ENCODE assay signal across 8 cellular contexts in genomic region chr9:35603986-35604577, GRCh38. TPM values are rescaled to one million over a fixed set of nuclear protein-coding genes. Genes with fewer than 3 reads are reported as not detected.
A peak's percentile ranks its signal among the peaks of the same experiment; 100 is the strongest.
DNase-seq lines count a peak whose midpoint lies in the region; ATAC-seq and TF ChIP-seq lines count a peak whose summit lies in the region.

No MANE protein-coding gene starts in this region.

- peaks cover 7 to 14% of the 10 kb centered on the region in 2 experiments for H3K36me3 ChIP-seq in SK-N-SH (replicated peaks in 1 of 2; ENCODE audit: control insufficient read depth in 1 of 2, insufficient read depth in 2 of 2, low read length in 1 of 2)
- peaks cover 18% of the 10 kb centered on the region for H3K36me3 ChIP-seq in thoracic aorta

- peaks cover 20% of the 10 kb centered on the region for H3F3A ChIP-seq in SK-N-SH (replicated peaks; ENCODE audit: insufficient read depth)

- H3K4me1 ChIP-seq in SK-N-SH (ENCODE audit: control insufficient read depth in 1 of 2, insufficient read depth in 2 of 2, low read depth in 1 of 2, low read length in 1 of 2) (peaks cover 14 to 21% of the 10 kb centered on the region in 2 experiments; a peak in 1 of 4 replicates), thoracic aorta (ENCODE audit: control insufficient read depth in 1 of 2, low read depth in 2 of 2) (peaks cover 19 to 43% of the 10 kb centered on the region in 2 donors)

- ATAC-seq in HG02588 (IDR thresholded peaks at IDR 0.05; ENCODE audit: unreplicated experiment), result peak; percentile 84
- peak; percentile 97 for ATAC-seq in omental fat pad (ENCODE audit: low FRiP score)
- ATAC-seq in thoracic aorta (ENCODE audit: insufficient number of reproducible peaks, low FRiP score, low read depth), result peak; percentile 91

- H3K27ac ChIP-seq in SK-N-SH (ENCODE audit: low read depth in 2 of 2, low read length in 1 of 2) (peak overlapping the region; percentile 77 to 93), thoracic aorta (peak overlapping the region; percentile 91 to 94)

- peaks cover 3% of the 10 kb centered on the region for H3K36me3 Mint-ChIP-seq in activated naive CD8-positive, alpha-beta T cell

- CTCF ChIA-PET in SK-N-SH (lab: Yijun Ruan, JAX), result interaction anchor here (0.6 to 2.0 kb wide), 31 partner anchors 9 to 513 kb away, joined by 3 to 10 read pairs (median 3); partner anchors contain the start of genes ARHGEF39, CCDC107, CREB3 and RMRP

- no peaks in the 10 kb centered on the region for H3K27me3 Mint-ChIP-seq in activated naive CD8-positive, alpha-beta T cell

- no peaks in the 10 kb centered on the region for H3K9me3 Mint-ChIP-seq in activated naive CD8-positive, alpha-beta T cell (ENCODE audit: low read depth)

- H3K79me2 ChIP-seq in SK-N-SH (ENCODE audit: insufficient read depth), result peaks cover 22% of the 10 kb centered on the region

- H2AFZ ChIP-seq in SK-N-SH (ENCODE audit: low read depth), result peak overlapping the region; percentile 99

- DNase-seq in GM10266 (ENCODE audit: extremely low spot score) (peak; percentile 98), NCI-H1048 (lab: John Stamatoyannopoulos, UW) (peak; percentile 99), SK-N-SH (peak; percentile 97), glomerular visceral epithelial cell (ENCODE audit: extremely low spot score) (peak; percentile 100), omental fat pad (ENCODE audit: low spot score) (peak; percentile 96), thoracic aorta (ENCODE audit: low spot score) (peak; percentile 99)

- peak overlapping the region; percentile 96 for H3K4me2 ChIP-seq in SK-N-SH

- H3K27me3 ChIP-seq in SK-N-SH (ENCODE audit: insufficient read depth) (no peaks in the 10 kb centered on the region), thoracic aorta (replicated peaks; ENCODE audit: insufficient read depth) (no peaks in the 10 kb centered on the region)

- peak; percentile 60 for TF ChIP-seq RAD21 in SK-N-SH (IDR thresholded peaks at IDR 0.05; ENCODE audit: low read length)

- H4K20me1 ChIP-seq in SK-N-SH (ENCODE audit: insufficient read depth), result peaks cover 11% of the 10 kb centered on the region

- peak overlapping the region; percentile 98 for H3K27ac Mint-ChIP-seq in activated naive CD8-positive, alpha-beta T cell

- POLR2A ChIA-PET in SK-N-SH (lab: Yijun Ruan, JAX), result interaction anchor here (0.5 to 0.6 kb wide), 2 partner anchors 12 to 442 kb away, joined by 3 read pairs; no protein-coding TSS in a partner anchor

- WGBS in SK-N-SH (ENCODE audit: low lambda C conversion rate), result 0% methylated on average over 23 of the region's 41 CpGs

- no peak for TF ChIP-seq EP300 in SK-N-SH (IDR thresholded peaks at IDR 0.05; ENCODE audit: borderline replicate concordance in 1 of 2, low read depth in 1 of 2, low read length in 1 of 2)

- H3K9me3 ChIP-seq in SK-N-SH (no peaks in the 10 kb centered on the region), thoracic aorta (no peaks in the 10 kb centered on the region)

- H3K4me1 Mint-ChIP-seq in activated naive CD8-positive, alpha-beta T cell (ENCODE audit: low read depth), result peaks cover 31% of the 10 kb centered on the region

- H3K9me2 ChIP-seq in SK-N-SH, result no peaks in the 10 kb centered on the region

- H3K4me3 ChIP-seq in SK-N-SH (ENCODE audit: low read depth in 2 of 2, low read length in 1 of 2) (peak overlapping the region; percentile 70 to 79), thoracic aorta (peak overlapping the region; percentile 90)

- peak; percentile 96 for TF ChIP-seq CTCF in GM10266 (IDR thresholded peaks at IDR 0.05; ENCODE audit: control insufficient read depth, insufficient read depth, low read depth, missing control alignments)
- TF ChIP-seq CTCF in SK-N-SH (IDR thresholded peaks at IDR 0.05), result peak; percentile 93
- peak in 2 of 3 donors; percentile 29 to 52 for TF ChIP-seq CTCF in omental fat pad (IDR thresholded peaks at IDR 0.05)
- peak; percentile 89 for TF ChIP-seq CTCF in thoracic aorta (IDR thresholded peaks at IDR 0.05)

- peak overlapping the region; percentile 49 for H3K9ac ChIP-seq in SK-N-SH

- H3K4me3 Mint-ChIP-seq in activated naive CD8-positive, alpha-beta T cell, result peak overlapping the region; percentile 97

TF ChIP-seq in SK-N-SH, 30 proteins besides CTCF, POLR2A, EP300 and RAD21 (continues in another document):
- TF ChIP-seq ELF1 (IDR thresholded peaks at IDR 0.05) (peak; percentile 93), ZBTB33 (IDR thresholded peaks at IDR 0.05; ENCODE audit: borderline replicate concordance, low read depth) (no peak; the same call in 1 of the 2 replicates), MAX (IDR thresholded peaks at IDR 0.05; ENCODE audit: low read depth) (peak; percentile 93), FOSL2 (IDR thresholded peaks at IDR 0.05; ENCODE audit: borderline replicate concordance, low read depth) (no peak), POLR2AphosphoS5 (IDR thresholded peaks at IDR 0.05; ENCODE audit: low read depth, low read length) (peak; percentile 85), PBX3 (IDR thresholded peaks at IDR 0.05) (0 out of 2 replicates have a peak, but pooled peaks have one; percentile 20), GABPA (IDR thresholded peaks at IDR 0.05; ENCODE audit: low read depth) (peak; percentile 75), NFIC (IDR thresholded peaks at IDR 0.05; ENCODE audit: borderline replicate concordance) (no peak), TAF1 (IDR thresholded peaks at IDR 0.05; ENCODE audit: borderline replicate concordance, low read depth, low read length) (peak; percentile 71; the same call in 1 of the 2 replicates), TCF12 (IDR thresholded peaks at IDR 0.05) (peak; percentile 23; the same call in 1 of the 2 replicates), SMC3 (IDR thresholded peaks at IDR 0.05; ENCODE audit: low read depth, low read length) (peak; percentile 46), IRF3 (IDR thresholded peaks at IDR 0.05; ENCODE audit: low read depth, low read length) (no peak), FOXM1 (IDR thresholded peaks at IDR 0.05; ENCODE audit: low read depth) (no peak)

RNA-seq across cellular contexts. Expression of gene TESK1, which starts 1.0 kb away (rescaled TPM):
- 26.0 TPM in 2 replicates for polyA plus RNA-seq in SK-N-SH (2012; rRNA removed)
- 8.6 and 13.0 TPM in 2 replicates for polyA plus RNA-seq in SK-N-SH (2012; cell fraction: cytosol; rRNA removed)
- polyA plus RNA-seq in SK-N-SH (2012; cell fraction: nucleus; rRNA removed), result 154 and 162 TPM in 2 replicates
- total RNA-seq in omental fat pad, result 10 to 100 TPM; 29.6 to 53.0 (median 36.5) TPM
- total RNA-seq in thoracic aorta, result 10 to 100 TPM; 64.5 to 69.9 TPM

RNA-seq across cellular contexts. Expression of gene CD72, which starts 14.1 kb away (rescaled TPM):
- 2.5 and 2.7 TPM in 2 replicates for polyA plus RNA-seq in SK-N-SH (2012; rRNA removed)
- polyA plus RNA-seq in SK-N-SH (2012; cell fraction: cytosol; rRNA removed), result 0.87 and 1.1 TPM in 2 replicates
- polyA plus RNA-seq in SK-N-SH (2012; cell fraction: nucleus; rRNA removed), result 15.4 and 17.6 TPM in 2 replicates
- total RNA-seq in omental fat pad, result 10 to 100 TPM in 1 of 4 donors, 1 to 10 TPM in 3; 1.6 to 15.5 (median 4.9) TPM
- total RNA-seq in thoracic aorta, result 1 to 10 TPM; 2.2 to 9.9 TPM

RNA-seq across cellular contexts. Expression of gene SIT1, which starts 46.6 kb away (rescaled TPM):
- not detected in 2 replicates for polyA plus RNA-seq in SK-N-SH (2012; rRNA removed)
- not detected in 2 replicates for polyA plus RNA-seq in SK-N-SH (2012; cell fraction: cytosol; rRNA removed)
- not detected in 2 replicates for polyA plus RNA-seq in SK-N-SH (2012; cell fraction: nucleus; rRNA removed)
- total RNA-seq in omental fat pad (1 to 10 TPM in 3 of 4 donors, under 1 TPM in 1; 0.74 to 5.2 (median 1.1) TPM), thoracic aorta (under 1 TPM in 1 of 2 donors, not detected in 1; 0.68 TPM)

RNA-seq across cellular contexts. Expression of gene RMRP, which starts 53.7 kb away (rescaled TPM):
- 64.9 and 157 TPM in 2 replicates for polyA plus RNA-seq in SK-N-SH (2012; rRNA removed)
- not detected in 2 replicates for polyA plus RNA-seq in SK-N-SH (2012; cell fraction: cytosol; rRNA removed)
- 125 TPM in 1 of 2 replicates, not detected in the other for polyA plus RNA-seq in SK-N-SH (2012; cell fraction: nucleus; rRNA removed)
- total RNA-seq in omental fat pad (1,000 to 10,000 TPM in 3 of 4 donors, 100 to 1,000 TPM in 1; 841 to 3,200 (median 2,180) TPM), thoracic aorta (1,000 to 10,000 TPM; 1,550 to 5,543 TPM)

RNA-seq across cellular contexts. Expression of gene CCDC107, which starts 54.0 kb away (rescaled TPM):
- 20.9 and 22.0 TPM in 2 replicates for polyA plus RNA-seq in SK-N-SH (2012; rRNA removed)
- polyA plus RNA-seq in SK-N-SH (2012; cell fraction: cytosol; rRNA removed), result 18.4 and 19.9 TPM in 2 replicates
- 23.6 and 25.8 TPM in 2 replicates for polyA plus RNA-seq in SK-N-SH (2012; cell fraction: nucleus; rRNA removed)
- total RNA-seq in omental fat pad, result 100 to 1,000 TPM in 1 of 4 donors, 10 to 100 TPM in 3; 35.8 to 108 (median 52.5) TPM
- total RNA-seq in thoracic aorta, result 10 to 100 TPM; 75.2 to 92.2 TPM

Comparison
In these comparisons a context has a peak if more than half of its experiments do, and no peak if none do; other contexts are left out.
1. Peak in every context shown above with its lines: DNase-seq, ATAC-seq, H3K4me3 ChIP-seq and H3K27ac ChIP-seq.
2. CTCF ChIP-seq: peak in every context shown above with its lines; median percentile 96 in GM10266; 93 in SK-N-SH; 89 in thoracic aorta; 40 in omental fat pad.